Comparison of ENCODE assay signal across 3 cellular contexts in the genomic region with DNA sequence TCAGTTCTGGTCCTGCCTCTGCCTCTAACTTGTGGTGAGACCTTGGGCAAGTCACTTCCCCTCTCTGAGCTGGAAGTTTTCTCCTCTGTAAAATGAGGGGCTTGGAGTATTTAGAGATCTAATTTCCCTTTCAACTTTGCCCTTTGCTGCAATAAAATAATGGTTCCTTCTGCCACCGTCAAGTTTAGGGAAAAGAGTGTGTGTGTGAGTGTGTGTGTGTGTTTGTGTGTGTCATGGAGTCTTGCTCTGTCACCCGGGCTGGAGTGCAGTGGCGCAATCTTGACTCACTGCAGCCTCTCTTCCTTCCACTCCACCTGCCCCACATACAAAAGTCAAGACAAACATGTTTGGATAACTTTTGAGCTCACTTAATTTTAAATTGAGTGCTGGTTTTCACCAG.
TF ChIP-seq lines count a peak whose summit lies in the region.

No MANE protein-coding gene starts in this region.

TF ChIP-seq in SK-N-SH treated with all-trans-retinoic acid at 6 μM for 48 hours, 23 proteins besides CTCF, POLR2A, EP300 and RAD21:
- TF ChIP-seq CSDC2 (CRISPR knock-in tag; IDR thresholded peaks at IDR 0.05) (0 out of 2 replicates have a peak, but pooled peaks have one; percentile 42), GLIS3 (CRISPR knock-in tag; IDR thresholded peaks at IDR 0.05) (no peak)
- TF ChIP-seq, protein P1, sequence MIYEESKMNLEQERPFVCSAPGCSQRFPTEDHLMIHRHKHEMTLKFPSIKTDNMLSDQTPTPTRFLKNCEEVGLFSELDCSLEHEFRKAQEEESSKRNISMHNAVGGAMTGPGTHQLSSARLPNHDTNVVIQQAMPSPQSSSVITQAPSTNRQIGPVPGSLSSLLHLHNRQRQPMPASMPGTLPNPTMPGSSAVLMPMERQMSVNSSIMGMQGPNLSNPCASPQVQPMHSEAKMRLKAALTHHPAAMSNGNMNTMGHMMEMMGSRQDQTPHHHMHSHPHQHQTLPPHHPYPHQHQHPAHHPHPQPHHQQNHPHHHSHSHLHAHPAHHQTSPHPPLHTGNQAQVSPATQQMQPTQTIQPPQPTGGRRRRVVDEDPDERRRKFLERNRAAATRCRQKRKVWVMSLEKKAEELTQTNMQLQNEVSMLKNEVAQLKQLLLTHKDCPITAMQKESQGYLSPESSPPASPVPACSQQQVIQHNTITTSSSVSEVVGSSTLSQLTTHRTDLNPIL (CRISPR knock-in tag; IDR thresholded peaks at IDR 0.05; ENCODE audit: low read depth) = no peak

TF ChIP-seq in SK-N-SH, 30 proteins besides CTCF, POLR2A, EP300 and RAD21:
- TF ChIP-seq EZH2phosphoT487 (IDR thresholded peaks at IDR 0.05; ENCODE audit: borderline replicate concordance, low read depth) (no peak), SIN3A (IDR thresholded peaks at IDR 0.05; ENCODE audit: borderline replicate concordance, low read depth, low read length) (no peak), RCOR1 (IDR thresholded peaks at IDR 0.05; ENCODE audit: low read length) (no peak), ELF1 (IDR thresholded peaks at IDR 0.05) (no peak), POLR2AphosphoS5 (IDR thresholded peaks at IDR 0.05; ENCODE audit: low read depth, low read length) (no peak), TAF1 (IDR thresholded peaks at IDR 0.05; ENCODE audit: borderline replicate concordance, low read depth, low read length) (no peak), TCF12 (IDR thresholded peaks at IDR 0.05) (no peak), GATA2 (CRISPR knock-in tag; IDR thresholded peaks at IDR 0.05) (no peak), GABPA (IDR thresholded peaks at IDR 0.05; ENCODE audit: low read depth) (no peak), MEF2A (IDR thresholded peaks at IDR 0.05; ENCODE audit: borderline replicate concordance, low read depth) (no peak), YY1 (IDR thresholded peaks at IDR 0.05; ENCODE audit: low read depth) (no peak), FOSL2 (IDR thresholded peaks at IDR 0.05; ENCODE audit: borderline replicate concordance, low read depth) (no peak), NFIC (IDR thresholded peaks at IDR 0.05; ENCODE audit: borderline replicate concordance) (no peak), JUND (IDR thresholded peaks at IDR 0.05) (no peak), TEAD4 (IDR thresholded peaks at IDR 0.05; ENCODE audit: borderline replicate concordance, insufficient read depth) (no peak), FOXJ3 (CRISPR knock-in tag; IDR thresholded peaks at IDR 0.05) (no peak), RXRA (IDR thresholded peaks at IDR 0.05; ENCODE audit: borderline replicate concordance, low read depth) (no peak), IRF3 (IDR thresholded peaks at IDR 0.05; ENCODE audit: low read depth, low read length) (no peak)
- TF ChIP-seq, protein P2, sequence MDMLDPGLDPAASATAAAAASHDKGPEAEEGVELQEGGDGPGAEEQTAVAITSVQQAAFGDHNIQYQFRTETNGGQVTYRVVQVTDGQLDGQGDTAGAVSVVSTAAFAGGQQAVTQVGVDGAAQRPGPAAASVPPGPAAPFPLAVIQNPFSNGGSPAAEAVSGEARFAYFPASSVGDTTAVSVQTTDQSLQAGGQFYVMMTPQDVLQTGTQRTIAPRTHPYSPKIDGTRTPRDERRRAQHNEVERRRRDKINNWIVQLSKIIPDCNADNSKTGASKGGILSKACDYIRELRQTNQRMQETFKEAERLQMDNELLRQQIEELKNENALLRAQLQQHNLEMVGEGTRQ (IDR thresholded peaks at IDR 0.05; ENCODE audit: borderline replicate concordance, low read depth, low read length) = no peak
- TF ChIP-seq, protein P3, sequence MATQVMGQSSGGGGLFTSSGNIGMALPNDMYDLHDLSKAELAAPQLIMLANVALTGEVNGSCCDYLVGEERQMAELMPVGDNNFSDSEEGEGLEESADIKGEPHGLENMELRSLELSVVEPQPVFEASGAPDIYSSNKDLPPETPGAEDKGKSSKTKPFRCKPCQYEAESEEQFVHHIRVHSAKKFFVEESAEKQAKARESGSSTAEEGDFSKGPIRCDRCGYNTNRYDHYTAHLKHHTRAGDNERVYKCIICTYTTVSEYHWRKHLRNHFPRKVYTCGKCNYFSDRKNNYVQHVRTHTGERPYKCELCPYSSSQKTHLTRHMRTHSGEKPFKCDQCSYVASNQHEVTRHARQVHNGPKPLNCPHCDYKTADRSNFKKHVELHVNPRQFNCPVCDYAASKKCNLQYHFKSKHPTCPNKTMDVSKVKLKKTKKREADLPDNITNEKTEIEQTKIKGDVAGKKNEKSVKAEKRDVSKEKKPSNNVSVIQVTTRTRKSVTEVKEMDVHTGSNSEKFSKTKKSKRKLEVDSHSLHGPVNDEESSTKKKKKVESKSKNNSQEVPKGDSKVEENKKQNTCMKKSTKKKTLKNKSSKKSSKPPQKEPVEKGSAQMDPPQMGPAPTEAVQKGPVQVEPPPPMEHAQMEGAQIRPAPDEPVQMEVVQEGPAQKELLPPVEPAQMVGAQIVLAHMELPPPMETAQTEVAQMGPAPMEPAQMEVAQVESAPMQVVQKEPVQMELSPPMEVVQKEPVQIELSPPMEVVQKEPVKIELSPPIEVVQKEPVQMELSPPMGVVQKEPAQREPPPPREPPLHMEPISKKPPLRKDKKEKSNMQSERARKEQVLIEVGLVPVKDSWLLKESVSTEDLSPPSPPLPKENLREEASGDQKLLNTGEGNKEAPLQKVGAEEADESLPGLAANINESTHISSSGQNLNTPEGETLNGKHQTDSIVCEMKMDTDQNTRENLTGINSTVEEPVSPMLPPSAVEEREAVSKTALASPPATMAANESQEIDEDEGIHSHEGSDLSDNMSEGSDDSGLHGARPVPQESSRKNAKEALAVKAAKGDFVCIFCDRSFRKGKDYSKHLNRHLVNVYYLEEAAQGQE (IDR thresholded peaks at IDR 0.05; ENCODE audit: low read depth, low read length) = no peak
TF ChIP-seq in SK-N-SH: peak in this region for 0.

TF ChIP-seq in HepG2, 621 proteins besides CTCF, POLR2A, EP300 and RAD21 (continues in another document):
- TF ChIP-seq, protein P4, sequence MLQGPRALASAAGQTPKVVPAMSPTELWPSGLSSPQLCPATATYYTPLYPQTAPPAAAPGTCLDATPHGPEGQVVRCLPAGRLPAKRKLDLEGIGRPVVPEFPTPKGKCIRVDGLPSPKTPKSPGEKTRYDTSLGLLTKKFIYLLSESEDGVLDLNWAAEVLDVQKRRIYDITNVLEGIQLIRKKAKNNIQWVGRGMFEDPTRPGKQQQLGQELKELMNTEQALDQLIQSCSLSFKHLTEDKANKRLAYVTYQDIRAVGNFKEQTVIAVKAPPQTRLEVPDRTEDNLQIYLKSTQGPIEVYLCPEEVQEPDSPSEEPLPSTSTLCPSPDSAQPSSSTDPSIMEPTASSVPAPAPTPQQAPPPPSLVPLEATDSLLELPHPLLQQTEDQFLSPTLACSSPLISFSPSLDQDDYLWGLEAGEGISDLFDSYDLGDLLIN (CRISPR knock-in tag; IDR thresholded peaks at IDR 0.05; ENCODE audit: borderline replicate concordance) = no peak
- TF ChIP-seq NCOA5 (CRISPR knock-in tag; IDR thresholded peaks at IDR 0.05) (no peak), ZBED4 (CRISPR knock-in tag; IDR thresholded peaks at IDR 0.05; ENCODE audit: borderline replicate concordance) (no peak), AHR (CRISPR knock-in tag; IDR thresholded peaks at IDR 0.05) (no peak), NPAS2 (CRISPR knock-in tag; IDR thresholded peaks at IDR 0.05; ENCODE audit: borderline replicate concordance) (no peak), JUN (CRISPR knock-in tag; IDR thresholded peaks at IDR 0.05) (no peak), ZNF367 (CRISPR knock-in tag; IDR thresholded peaks at IDR 0.05; ENCODE audit: borderline replicate concordance) (no peak), ZBTB10 (CRISPR knock-in tag; IDR thresholded peaks at IDR 0.05; ENCODE audit: borderline replicate concordance) (no peak), ZNF263 (CRISPR knock-in tag; IDR thresholded peaks at IDR 0.05) (0 out of 2 replicates have a peak, but pooled peaks have one; percentile 21), DMTF1 (CRISPR knock-in tag; IDR thresholded peaks at IDR 0.05) (no peak), PRDM10 (CRISPR knock-in tag; IDR thresholded peaks at IDR 0.05; ENCODE audit: low read depth) (no peak)
- TF ChIP-seq, protein P5, sequence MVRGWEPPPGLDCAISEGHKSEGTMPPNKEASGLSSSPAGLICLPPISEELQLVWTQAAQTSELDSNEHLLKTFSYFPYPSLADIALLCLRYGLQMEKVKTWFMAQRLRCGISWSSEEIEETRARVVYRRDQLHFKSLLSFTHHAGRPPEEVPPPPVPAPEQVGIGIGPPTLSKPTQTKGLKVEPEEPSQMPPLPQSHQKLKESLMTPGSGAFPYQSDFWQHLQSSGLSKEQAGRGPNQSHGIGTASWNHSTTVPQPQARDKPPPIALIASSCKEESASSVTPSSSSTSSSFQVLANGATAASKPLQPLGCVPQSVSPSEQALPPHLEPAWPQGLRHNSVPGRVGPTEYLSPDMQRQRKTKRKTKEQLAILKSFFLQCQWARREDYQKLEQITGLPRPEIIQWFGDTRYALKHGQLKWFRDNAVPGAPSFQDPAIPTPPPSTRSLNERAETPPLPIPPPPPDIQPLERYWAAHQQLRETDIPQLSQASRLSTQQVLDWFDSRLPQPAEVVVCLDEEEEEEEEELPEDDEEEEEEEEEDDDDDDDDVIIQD (CRISPR knock-in tag; IDR thresholded peaks at IDR 0.05; ENCODE audit: low read depth) = no peak
